10 cellular contexts compared by ENCODE assay signal in genomic region chr10:93859049-93859655, GRCh38. TPM values are rescaled to one million over a fixed set of nuclear protein-coding genes. Genes with fewer than 3 reads are reported as not detected.
DNase-seq lines count a peak whose midpoint lies in the region; ATAC-seq and TF ChIP-seq lines count a peak whose summit lies in the region.
"Had no signal": no experiment of that assay in that cellular context is flagged by ENCODE, and none has a peak within 500 bp of the region (broad histone marks: within the 10 kb centered on the region; RNA-seq: fewer than 3 reads in every experiment).

No MANE protein-coding gene starts in this region.

- H3K79me2 ChIP-seq in PC-9 (ENCODE audit: low read depth) = no peaks in the 10 kb centered on the region

- H4K20me1 ChIP-seq in PC-9 (ENCODE audit: insufficient read depth) = no peaks in the 10 kb centered on the region

- POLR2A ChIA-PET in PC-9 (lab: Charles Lee; ENCODE audit: unreplicated experiment) = no interaction called here

- CTCF ChIA-PET in PC-9 (lab: Charles Lee) = interaction anchor here (1.2 to 1.5 kb wide), 2 partner anchors 38 to 43 kb away, joined by 3 to 4 read pairs; no protein-coding TSS in a partner anchor

- H3K9me2 ChIP-seq in PC-9 (ENCODE audit: insufficient read depth) = no peaks in the 10 kb centered on the region

- ATAC-seq in HG03139 (IDR thresholded peaks at IDR 0.05; ENCODE audit: unreplicated experiment) = no peak
- no peak for ATAC-seq in GM19467 (IDR thresholded peaks at IDR 0.05; ENCODE audit: unreplicated experiment)

- H3F3A ChIP-seq in PC-9 (ENCODE audit: insufficient read depth, low read depth) = no peaks in the 10 kb centered on the region

- in situ Hi-C loops in ACHN (cut with HindIII; ENCODE audit: low pct_ligation_motif_present, low pct_unique_long_range_greater_than_20kb, low sequenced_read_pairs) = loop anchor here (25.0 kb wide), 1 partner anchor 97 kb away; the partner anchor contains the start of gene LGI1

- DNase-seq in ACHN (peak; percentile 14), GM12865 (ENCODE audit: low read depth) (peak; percentile 21), PC-9 (no peak), fibroblast of villous mesenchyme (ENCODE audit: low read depth) (peak; percentile 13), NCI-H2196 (lab: John Stamatoyannopoulos, UW; ENCODE audit: unreplicated experiment) (no peak), middle frontal gyrus (ENCODE audit: extremely low spot score, low spot score) (no peak)
- DNase-seq: occipital lobe had no signal

- H3K9me3 ChIP-seq in PC-9 (ENCODE audit: insufficient read depth, low read depth) = no peaks in the 10 kb centered on the region
- H3K9me3 ChIP-seq: thoracic aorta had no signal

- no peaks in the 10 kb centered on the region for H3K4me1 ChIP-seq in PC-9 (replicated peaks; ENCODE audit: insufficient read depth)

- no peak overlapping the region for H2AFZ ChIP-seq in PC-9

- H3K4me3 ChIP-seq in GM12865 (ENCODE audit: low read depth, low read length) = no peak overlapping the region
- no peak overlapping the region for H3K4me3 ChIP-seq in PC-9
- H3K4me3 ChIP-seq in fibroblast of villous mesenchyme (ENCODE audit: low read depth, low read length) = no peak overlapping the region
- H3K4me3 ChIP-seq: thoracic aorta had no signal

- BruUV-seq in PC-9 (replicated peaks; lab: Mats Ljungman, UMichigan) = no TSS peak

- intact Hi-C loops in PC-9 (cut with micrococcal nuclease; ENCODE audit: unreplicated experiment) = no loop called here

- TF ChIP-seq CTCF in GM12865 (IDR thresholded peaks at IDR 0.05; ENCODE audit: insufficient read depth, low read depth, low read length, missing control alignments) (peak; percentile 19), PC-9 (conservative IDR thresholded peaks at IDR 0.05) (peak; percentile 66), fibroblast of villous mesenchyme (IDR thresholded peaks at IDR 0.05; ENCODE audit: insufficient read depth, low read depth, low read length) (peak; percentile 31)

- no peaks in the 10 kb centered on the region for H3K36me3 ChIP-seq in PC-9 (ENCODE audit: low read depth)
- H3K36me3 ChIP-seq: thoracic aorta had no signal

- no peak overlapping the region for H3K4me2 ChIP-seq in PC-9

- no peaks in the 10 kb centered on the region for H3K27me3 ChIP-seq in PC-9 (ENCODE audit: insufficient read depth, low read depth)

- H3K27ac ChIP-seq in PC-9 = no peak overlapping the region
- H3K27ac ChIP-seq: thoracic aorta had no signal

RNA-seq across cellular contexts. Expression of gene SLC35G1, which starts 34.6 kb away (rescaled TPM):
- 3.7 and 4.1 TPM in 2 replicates for total RNA-seq in PC-9 (2021)
- 3.5 and 5.2 TPM in 2 replicates for total RNA-seq in fibroblast of villous mesenchyme

Comparison
In these comparisons a context has a peak if more than half of its experiments do, and no peak if none do; other contexts are left out.
1. DNase-seq: peak in ACHN (single experiment), GM12865 (single experiment) and fibroblast of villous mesenchyme (single experiment); none in PC-9 (0 of 2), NCI-H2196 (single experiment) and middle frontal gyrus (single experiment).
2. Peak in every context shown above with its lines, with median percentiles within 50 percentile points of each other: CTCF ChIP-seq.